Comparison of ENCODE assay signal across 15 cellular contexts in genomic region chr15:101023501-101024110, GRCh38.
A peak's percentile ranks its signal among the peaks of the same experiment; 100 is the strongest.
DNase-seq lines count a peak whose midpoint lies in the region; ATAC-seq and TF ChIP-seq lines count a peak whose summit lies in the region.
"Had no signal": no experiment of that assay in that cellular context is flagged by ENCODE, and none has a peak within 500 bp of the region (broad histone marks: within the 10 kb centered on the region; RNA-seq: fewer than 3 reads in every experiment).

No MANE protein-coding gene starts in this region.

- DNase-seq in activated CD4-positive, alpha-beta T cell treated with anti-CD3 and anti-CD28 coated beads, Interleukin-2, amount 10 ng/mL, durations not matched to agents 7 days and 5 days = peak; percentile 1
- DNase-seq in activated CD4-positive, alpha-beta T cell treated with anti-CD3 and anti-CD28 coated beads, Interleukin-2, amount 50 U/mL, for 1 hour = no peak
- DNase-seq in esophagus muscularis mucosa (ENCODE audit: extremely low spot score) = peak; percentile 60
- peak; percentile 9 for DNase-seq in mucosa of gallbladder (ENCODE audit: low spot score)
- DNase-seq in upper lobe of right lung = no peak
- no peak for DNase-seq in stimulated activated CD4-positive, alpha-beta T cell treated with anti-CD3 and anti-CD28 coated beads, Interleukin-4, amount 100 ng/mL, for 4 hours
- no peak for DNase-seq in NCI-H2171 treated with DMSO at 0.1 percent for 48 hours (lab: John Stamatoyannopoulos, UW)
- no peak for DNase-seq in effector CD4-positive, alpha-beta T cell
- DNase-seq: activated effector memory CD4-positive, alpha-beta T cell treated with anti-CD3 and anti-CD28 coated beads, Interleukin-2, amount 50 U/mL, for 16 hours; DMS153; NCI-H1105; NCI-H526 treated with DMSO at 0.1 percent for 48 hours; SHP77 treated with DMSO at 0.1 percent for 48 hours had no signal

- H3K27ac ChIP-seq in esophagus muscularis mucosa (replicated peaks in 1 of 4) (peak overlapping the region; percentile 48 to 75 (median 64)), upper lobe of right lung (peak overlapping the region; percentile 55)
- H3K27ac ChIP-seq: 22Rv1, thoracic aorta had no signal

- no peak for TF ChIP-seq POLR2A in esophagus muscularis mucosa (IDR thresholded peaks at IDR 0.05; ENCODE audit: low read depth)

- H3K4me3 ChIP-seq in esophagus muscularis mucosa = no peak overlapping the region
- H3K4me3 ChIP-seq in upper lobe of right lung = no peak overlapping the region
- H3K4me3 ChIP-seq: thoracic aorta had no signal

- H3K9me3 Mint-ChIP-seq in activated CD4-positive, alpha-beta T cell treated with anti-CD3 and anti-CD28 coated beads, Interleukin-2, amount 10 ng/mL, durations not matched to agents 7 days and 5 days = no peaks in the 10 kb centered on the region

- H3K27ac Mint-ChIP-seq in activated CD4-positive, alpha-beta T cell treated with anti-CD3 and anti-CD28 coated beads, Interleukin-2, amount 10 ng/mL, durations not matched to agents 7 days and 5 days = no peak overlapping the region

- TF ChIP-seq EP300 in esophagus muscularis mucosa (IDR thresholded peaks at IDR 0.05) = no peak

- no peaks in the 10 kb centered on the region for H3K36me3 Mint-ChIP-seq in activated CD4-positive, alpha-beta T cell treated with anti-CD3 and anti-CD28 coated beads, Interleukin-2, amount 10 ng/mL, durations not matched to agents 7 days and 5 days (ENCODE audit: low read depth)

- 64% methylated on average over 11 of the region's 11 CpGs for WGBS in esophagus muscularis mucosa

- H3K9me3 ChIP-seq in esophagus muscularis mucosa (no peaks in the 10 kb centered on the region), upper lobe of right lung (no peaks in the 10 kb centered on the region)
- H3K9me3 ChIP-seq: thoracic aorta had no signal

- H3K4me1 ChIP-seq in esophagus muscularis mucosa = peaks cover 5 to 11% (median 8%) of the 10 kb centered on the region in 4 donors
- peaks cover 37% of the 10 kb centered on the region for H3K4me1 ChIP-seq in upper lobe of right lung

- H3K4me3 Mint-ChIP-seq in activated CD4-positive, alpha-beta T cell treated with anti-CD3 and anti-CD28 coated beads, Interleukin-2, amount 10 ng/mL, durations not matched to agents 7 days and 5 days = no peak overlapping the region

- no peaks in the 10 kb centered on the region for H3K4me1 Mint-ChIP-seq in activated CD4-positive, alpha-beta T cell treated with anti-CD3 and anti-CD28 coated beads, Interleukin-2, amount 10 ng/mL, durations not matched to agents 7 days and 5 days

- H3K36me3 ChIP-seq in esophagus muscularis mucosa (peaks cover 0 to 32% (median 17%) of the 10 kb centered on the region in 4 donors), upper lobe of right lung (peaks cover 13% of the 10 kb centered on the region)

- ATAC-seq in upper lobe of right lung = no peak

- CTCF ChIA-PET in activated CD4-positive, alpha-beta T cell treated with anti-CD3 and anti-CD28 coated beads, Interleukin-2, amount 10 ng/mL, durations not matched to agents 7 days and 5 days (lab: Charles Lee) = interaction anchor here (1.0 to 1.5 kb wide), 3 partner anchors 8 to 36 kb away, joined by 3 to 9 read pairs (median 4); no protein-coding TSS in a partner anchor

- H3K27me3 Mint-ChIP-seq in activated CD4-positive, alpha-beta T cell treated with anti-CD3 and anti-CD28 coated beads, Interleukin-2, amount 10 ng/mL, durations not matched to agents 7 days and 5 days = no peaks in the 10 kb centered on the region

- intact Hi-C loops in esophagus muscularis mucosa (cut with DNase I) = no loop called here
- intact Hi-C loops in upper lobe of right lung (cut with DNase I) = no loop called here

- POLR2A ChIA-PET in activated CD4-positive, alpha-beta T cell treated with anti-CD3 and anti-CD28 coated beads, Interleukin-2, amount 10 ng/mL, durations not matched to agents 7 days and 5 days (lab: Charles Lee) = no interaction called here

- TF ChIP-seq CTCF in esophagus muscularis mucosa (IDR thresholded peaks at IDR 0.05) = no peak
- no peak for TF ChIP-seq CTCF in upper lobe of right lung (IDR thresholded peaks at IDR 0.05)

- no peaks in the 10 kb centered on the region for H3K27me3 ChIP-seq in esophagus muscularis mucosa
- no peaks in the 10 kb centered on the region for H3K27me3 ChIP-seq in upper lobe of right lung

Comparison
In these comparisons a context has a peak if more than half of its experiments do, and no peak if none do; other contexts are left out.
1. DNase-seq: peak in activated CD4-positive, alpha-beta T cell treated with anti-CD3 and anti-CD28 coated beads, Interleukin-2, amount 10 ng/mL, durations not matched to agents 7 days and 5 days (single experiment), esophagus muscularis mucosa (single experiment) and mucosa of gallbladder (single experiment); none in activated CD4-positive, alpha-beta T cell treated with anti-CD3 and anti-CD28 coated beads, Interleukin-2, amount 50 U/mL, for 1 hour (single experiment), upper lobe of right lung (single experiment), stimulated activated CD4-positive, alpha-beta T cell treated with anti-CD3 and anti-CD28 coated beads, Interleukin-4, amount 100 ng/mL, for 4 hours (0 of 2), NCI-H2171 treated with DMSO at 0.1 percent for 48 hours (single experiment) and effector CD4-positive, alpha-beta T cell (single experiment).